8 cellular contexts compared by ENCODE assay signal in the genomic region with DNA sequence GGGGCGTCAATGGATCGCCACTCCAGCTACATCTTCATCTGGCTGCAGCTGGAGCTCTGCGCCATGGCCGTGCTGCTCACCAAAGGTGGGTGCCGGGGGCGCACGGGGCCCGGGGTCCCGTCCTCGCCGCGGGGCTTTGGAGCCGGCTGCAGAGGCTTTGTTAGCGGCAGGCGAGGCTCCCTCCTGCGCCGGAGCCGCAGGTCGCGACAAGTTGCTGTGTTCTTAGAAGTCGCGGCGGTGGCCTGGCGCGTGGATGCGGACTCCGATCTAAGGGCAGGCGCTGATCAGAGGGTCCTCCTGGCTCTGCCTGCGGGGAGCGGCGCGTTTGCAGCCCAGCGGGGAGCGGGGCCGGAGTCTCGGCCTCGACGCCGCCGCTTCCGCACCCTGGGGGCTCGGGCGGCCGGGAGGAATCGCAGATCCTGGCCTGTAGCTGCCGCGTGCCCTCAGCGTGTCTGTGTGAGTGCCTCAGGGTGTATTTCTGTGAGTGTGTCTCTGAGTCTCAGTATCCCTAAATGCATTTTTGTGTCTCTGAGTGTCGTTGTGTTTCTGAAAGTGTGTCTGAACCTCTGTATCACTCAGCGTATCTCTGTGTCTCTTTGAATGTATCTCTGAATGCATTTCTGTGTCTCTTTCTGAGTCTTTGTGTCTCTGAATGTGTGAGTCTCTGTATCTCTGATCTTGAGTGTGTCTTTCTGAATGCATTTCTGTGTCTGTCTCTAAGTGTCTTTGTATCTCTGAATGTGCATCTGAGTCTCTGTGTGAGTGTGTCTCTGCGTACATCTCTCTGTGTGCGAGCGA. TPM values are rescaled to one million over a fixed set of nuclear protein-coding genes. Genes with fewer than 3 reads are reported as not detected.
A peak's percentile ranks its signal among the peaks of the same experiment; 100 is the strongest.
DNase-seq lines count a peak whose midpoint lies in the region; ATAC-seq and TF ChIP-seq lines count a peak whose summit lies in the region.

No MANE protein-coding gene starts in this region.

- peaks cover 0 to 2% (median 0%) of the 10 kb centered on the region in 3 donors for H3K9me3 Mint-ChIP-seq in IgD-negative memory B cell
- H3K9me3 Mint-ChIP-seq in activated T-cell treated with anti-CD3 and anti-CD28 coated beads, Interleukin-2, amount 50 U/mL, for 24 hours = no peaks in the 10 kb centered on the region
- no peaks in the 10 kb centered on the region for H3K9me3 Mint-ChIP-seq in natural killer cell treated with Interleukin-12 subunit alpha and Interleukin-12 subunit beta and Interleukin-15 and Interleukin-18, amount 100 ng/mL, for 72 hours

- ATAC-seq in natural killer cell treated with Interleukin-12 subunit alpha and Interleukin-12 subunit beta and Interleukin-15 and Interleukin-18, amount 100 ng/mL, for 72 hours = no peak

- peak overlapping the region; percentile 3 to 32 (median 5) for H3K27ac Mint-ChIP-seq in IgD-negative memory B cell
- H3K27ac Mint-ChIP-seq in activated T-cell treated with anti-CD3 and anti-CD28 coated beads, Interleukin-2, amount 50 U/mL, for 24 hours = no peak overlapping the region
- peak overlapping the region in 1 of 2 donors; percentile 8 for H3K27ac Mint-ChIP-seq in natural killer cell treated with Interleukin-12 subunit alpha and Interleukin-12 subunit beta and Interleukin-15 and Interleukin-18, amount 100 ng/mL, for 72 hours

- peaks cover 1% of the 10 kb centered on the region for H3K36me3 Mint-ChIP-seq in IgD-negative memory B cell
- H3K36me3 Mint-ChIP-seq in activated T-cell treated with anti-CD3 and anti-CD28 coated beads, Interleukin-2, amount 50 U/mL, for 24 hours (ENCODE audit: low read depth) = no peaks in the 10 kb centered on the region
- H3K36me3 Mint-ChIP-seq in natural killer cell treated with Interleukin-12 subunit alpha and Interleukin-12 subunit beta and Interleukin-15 and Interleukin-18, amount 100 ng/mL, for 72 hours = no peaks in the 10 kb centered on the region

- peaks cover 43% of the 10 kb centered on the region for H3K27me3 Mint-ChIP-seq in IgD-negative memory B cell
- peaks cover 81% of the 10 kb centered on the region for H3K27me3 Mint-ChIP-seq in activated T-cell treated with anti-CD3 and anti-CD28 coated beads, Interleukin-2, amount 50 U/mL, for 24 hours
- peaks cover 31 to 65% of the 10 kb centered on the region in 2 donors for H3K27me3 Mint-ChIP-seq in natural killer cell treated with Interleukin-12 subunit alpha and Interleukin-12 subunit beta and Interleukin-15 and Interleukin-18, amount 100 ng/mL, for 72 hours

- H3K4me3 Mint-ChIP-seq in IgD-negative memory B cell = peak overlapping the region; percentile 67 to 88 (median 83)
- peak overlapping the region; percentile 73 for H3K4me3 Mint-ChIP-seq in activated T-cell treated with anti-CD3 and anti-CD28 coated beads, Interleukin-2, amount 50 U/mL, for 24 hours
- H3K4me3 Mint-ChIP-seq in natural killer cell treated with Interleukin-12 subunit alpha and Interleukin-12 subunit beta and Interleukin-15 and Interleukin-18, amount 100 ng/mL, for 72 hours = peak overlapping the region; percentile 74

- peak overlapping the region; percentile 31 for H3K4me3 ChIP-seq in GM12865 (ENCODE audit: low read depth, low read length)

- peak; percentile 9 for DNase-seq in GM12865 (ENCODE audit: low read depth)
- peak; percentile 65 for DNase-seq in activated T-cell treated with anti-CD3 and anti-CD28 coated beads, Interleukin-2, amount 50 U/mL, for 24 hours
- peak; percentile 48 for DNase-seq in fibroblast of peridontal ligament (ENCODE audit: extremely low read depth)
- DNase-seq in natural killer cell treated with Interleukin-12 subunit alpha and Interleukin-12 subunit beta and Interleukin-15 and Interleukin-18, amount 100 ng/mL, for 72 hours (ENCODE audit: low spot score) = no peak
- DNase-seq in OCI-M2 (lab: John Stamatoyannopoulos, UW; ENCODE audit: unreplicated experiment) = no peak
- DNase-seq in AG08396 (ENCODE audit: low spot score) = no peak
- no peak for DNase-seq in GOT3 (lab: John Stamatoyannopoulos, UW)

- no peak for TF ChIP-seq CTCF in GM12865 (IDR thresholded peaks at IDR 0.05; ENCODE audit: insufficient read depth, low read depth, low read length, missing control alignments)

- peaks cover 13 to 32% (median 15%) of the 10 kb centered on the region in 3 donors for H3K4me1 Mint-ChIP-seq in IgD-negative memory B cell
- peaks cover 35% of the 10 kb centered on the region for H3K4me1 Mint-ChIP-seq in activated T-cell treated with anti-CD3 and anti-CD28 coated beads, Interleukin-2, amount 50 U/mL, for 24 hours (ENCODE audit: low read depth)
- peaks cover 18 to 24% of the 10 kb centered on the region in 2 donors for H3K4me1 Mint-ChIP-seq in natural killer cell treated with Interleukin-12 subunit alpha and Interleukin-12 subunit beta and Interleukin-15 and Interleukin-18, amount 100 ng/mL, for 72 hours (ENCODE audit: low read depth in 2 of 2)

RNA-seq across cellular contexts. Expression of gene BAMBI, which starts 0.8 kb away (rescaled TPM):
- 0.70 TPM for polyA plus RNA-seq in IgD-negative memory B cell
- under 1 TPM in 1 of 2 donors, not detected in 1; 0.14 TPM for total RNA-seq in natural killer cell treated with Interleukin-12 subunit alpha and Interleukin-12 subunit beta and Interleukin-15 and Interleukin-18, amount 100 ng/mL, for 72 hours

Comparison
In these comparisons a context has a peak if more than half of its experiments do, and no peak if none do; other contexts are left out.
1. DNase-seq: peak in GM12865 (single experiment), activated T-cell treated with anti-CD3 and anti-CD28 coated beads, Interleukin-2, amount 50 U/mL, for 24 hours (single experiment) and fibroblast of peridontal ligament (single experiment); none in natural killer cell treated with Interleukin-12 subunit alpha and Interleukin-12 subunit beta and Interleukin-15 and Interleukin-18, amount 100 ng/mL, for 72 hours (single experiment), OCI-M2 (single experiment), AG08396 (single experiment) and GOT3 (single experiment).
2. Peak in every context shown above with its lines, with median percentiles within 50 percentile points of each other: H3K4me3 Mint-ChIP-seq.